Comparison of ENCODE assay signal across 25 cellular contexts in the genomic region with DNA sequence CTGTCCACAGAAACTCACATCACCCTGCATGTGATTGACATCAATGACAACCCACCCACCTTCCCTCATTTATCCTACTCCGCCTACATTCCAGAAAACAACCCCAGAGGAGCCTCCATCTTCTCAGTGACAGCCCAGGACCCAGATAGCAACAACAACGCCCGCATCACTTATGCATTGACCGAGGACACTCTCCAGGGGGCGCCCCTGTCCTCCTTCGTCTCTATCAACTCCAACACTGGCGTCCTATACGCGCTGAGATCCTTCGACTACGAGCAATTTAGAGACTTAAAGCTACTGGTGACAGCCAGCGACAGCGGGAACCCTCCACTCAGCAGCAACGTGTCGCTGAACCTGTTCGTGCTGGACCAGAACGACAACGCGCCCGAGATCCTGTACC. TPM values are rescaled to one million over a fixed set of nuclear protein-coding genes. Genes with fewer than 3 reads are reported as not detected.
DNase-seq lines count a peak whose midpoint lies in the region; ATAC-seq, FAIRE-seq and TF ChIP-seq lines count a peak whose summit lies in the region.
"Had no signal": no experiment of that assay in that cellular context is flagged by ENCODE, and none has a peak within 500 bp of the region (broad histone marks: within the 10 kb centered on the region; RNA-seq: fewer than 3 reads in every experiment).

No MANE protein-coding gene starts in this region.

- no peak overlapping the region for H4K8ac ChIP-seq in H1 (ENCODE audit: extremely low read depth, insufficient read depth, low read length)

- TF ChIP-seq CTCF in left ventricle myocardium inferior (IDR thresholded peaks at IDR 0.05; ENCODE audit: borderline replicate concordance) = peak; percentile 17
- peak; percentile 3 for TF ChIP-seq CTCF in HFF-Myc (IDR thresholded peaks at IDR 0.05; ENCODE audit: low read depth, low read length, missing control alignments)
- peak in 2 of 3 experiments; percentile 11 to 14; a peak in 2 of 4 replicates for TF ChIP-seq CTCF in H1 (IDR thresholded peaks at IDR 0.05; ENCODE audit: control extremely low read depth in 1 of 3, insufficient read depth in 1 of 3, low read depth in 1 of 3, low read length in 3 of 3)
- TF ChIP-seq CTCF in MM.1S (IDR thresholded peaks at IDR 0.05; ENCODE audit: low read length) = no peak
- TF ChIP-seq CTCF in natural killer cell (IDR thresholded peaks at IDR 0.05) = no peak

- TF ChIP-seq POLR2A in H1 (IDR thresholded peaks at IDR 0.05; ENCODE audit: control extremely low read depth in 1 of 2, low read depth in 2 of 2, low read length in 2 of 2) = no peak

- H3K79me1 ChIP-seq in H1 (ENCODE audit: low read depth, low read length) = no peaks in the 10 kb centered on the region

- POLR2A ChIA-PET in H1 (lab: Charles Lee; ENCODE audit: partially characterized antibody) = no interaction called here

- peaks cover 99% of the 10 kb centered on the region for H3K9me3 ChIP-seq in left ventricle myocardium inferior (replicated peaks)
- H3K9me3 ChIP-seq in H1 (ENCODE audit: insufficient read depth in 2 of 2, low read depth in 1 of 2, low read length in 1 of 2) = peaks cover 19 to 28% of the 10 kb centered on the region in 2 experiments; a peak in 3 of 4 replicates
- H3K9me3 ChIP-seq in HAP-1 = no peaks in the 10 kb centered on the region
- H3K9me3 ChIP-seq in MM.1S (replicated peaks; ENCODE audit: insufficient read depth, low read length) = no peaks in the 10 kb centered on the region

- no peak overlapping the region for H3K14ac ChIP-seq in H1 (ENCODE audit: insufficient read length)

- no peaks in the 10 kb centered on the region for H3F3A ChIP-seq in MM.1S (ENCODE audit: insufficient read depth, low read length)

- H2BK15ac ChIP-seq in H1 (ENCODE audit: low read length) = no peak overlapping the region

- H2AK5ac ChIP-seq in H1 (ENCODE audit: low read depth, low read length) = no peak overlapping the region

- no peak overlapping the region for H3K27ac Mint-ChIP-seq in natural killer cell
- H3K27ac Mint-ChIP-seq: B cell; CD4-positive, CD25-positive, alpha-beta regulatory T cell had no signal

- DNase-seq in left ventricle myocardium inferior (no peak), left ventricle myocardium superior (no peak), HFF-Myc (ENCODE audit: extremely low read depth, low read depth) (no peak), H1 (ENCODE audit: low read depth in 1 of 2, low spot score in 2 of 2) (no peak), HAP-1 (ENCODE audit: low spot score in 2 of 2) (no peak), MM.1S (no peak), natural killer cell (no peak)
- DNase-seq: CD4-positive, CD25-positive, alpha-beta regulatory T cell; COR-L47; DMS79; HCEC 1CT; Kasumi-1; MG63; NCI-H1048; NCI-H1417 treated with DMSO at 0.1 percent for 48 hours; NCI-H187 treated with DMSO at 0.1 percent for 48 hours; NCI-H2107; NCI-H446 treated with DMSO at 0.1 percent for 48 hours; NCI-H526 treated with DMSO at 0.1 percent for 48 hours; PC-3; SHP77 treated with DMSO at 0.1 percent for 48 hours had no signal

- no peaks in the 10 kb centered on the region for H3K4me1 Mint-ChIP-seq in natural killer cell

- H3K4me2 ChIP-seq in H1 (ENCODE audit: insufficient read depth in 1 of 2, low read depth in 2 of 2, low read length in 2 of 2) (no peak overlapping the region), MM.1S (ENCODE audit: low read depth, low read length) (no peak overlapping the region)
- H3K4me2 ChIP-seq: A549 had no signal

- TF ChIP-seq RAD21 in H1 (IDR thresholded peaks at IDR 0.05 in 1 of 2, conservative IDR thresholded peaks at IDR 0.05 in 1 of 2; ENCODE audit: low read depth in 2 of 2, low read length in 2 of 2) = no peak

- no peak overlapping the region for H2BK5ac ChIP-seq in H1 (ENCODE audit: low read depth, low read length)

- H3K4me3 ChIP-seq in left ventricle myocardium inferior (peak overlapping the region; percentile 65), HFF-Myc (replicated peaks; ENCODE audit: low read depth, low read length) (no peak overlapping the region), H1 (ENCODE audit: extremely low read depth in 1 of 4, insufficient read depth in 2 of 4, low read depth in 3 of 4, low read length in 4 of 4) (no peak overlapping the region), HAP-1 (no peak overlapping the region), MM.1S (ENCODE audit: low read length) (no peak overlapping the region)
- H3K4me3 ChIP-seq: A549, GM12878, MG63, SK-N-MC had no signal

- intact Hi-C loops in left ventricle myocardium inferior (cut with micrococcal nuclease) (no loop called here), left ventricle myocardium superior (cut with micrococcal nuclease) (no loop called here), natural killer cell (cut with micrococcal nuclease) (no loop called here)

- 86% methylated on average over 11 of the region's 20 CpGs; no CpG with 5 or more reads in 1 of the 2 experiments for WGBS in H1 (ENCODE audit: extremely low coverage in 1 of 2, insufficient coverage in 1 of 2, insufficient read length in 1 of 2, insufficient replicate concordance in 2 of 2, low coverage in 1 of 2, low lambda C conversion rate in 2 of 2, missing lambda C conversion rate in 1 of 2), 2 experiments

- H3K36me3 ChIP-seq in left ventricle myocardium inferior (peaks cover 18% of the 10 kb centered on the region), H1 (ENCODE audit: control insufficient read depth in 2 of 4, insufficient read depth in 4 of 4, low read length in 3 of 4) (no peaks in the 10 kb centered on the region; a peak in 2 of 8 replicates), HAP-1 (replicated peaks) (no peaks in the 10 kb centered on the region), MM.1S (replicated peaks; ENCODE audit: insufficient read depth, low read length) (no peaks in the 10 kb centered on the region)
- H3K36me3 ChIP-seq: MG63 had no signal

- no peak overlapping the region for H2BK20ac ChIP-seq in H1 (ENCODE audit: low read length)

- ATAC-seq in left ventricle myocardium superior (no peak), natural killer cell (no peak)
- ATAC-seq: A549, GM12878, PC-3 had no signal

- no peak overlapping the region for H4K5ac ChIP-seq in H1 (ENCODE audit: insufficient read length, low read depth, low read length)

- no peak overlapping the region for H2BK120ac ChIP-seq in H1 (replicated peaks; ENCODE audit: low read depth, low read length)

- H3K9me2 ChIP-seq in MM.1S (replicated peaks; ENCODE audit: insufficient read depth, low read length) = no peaks in the 10 kb centered on the region

- H3K27me3 Mint-ChIP-seq in natural killer cell (ENCODE audit: low read depth in 2 of 2) = peaks cover 50 to 86% of the 10 kb centered on the region in 2 donors

- CTCF ChIA-PET in H1 (lab: Charles Lee; ENCODE audit: partially characterized antibody) = interaction anchor here (1.3 to 4.8 kb wide), 10 partner anchors 10 to 153 kb away, joined by 4 to 21 read pairs (median 12); a partner anchor contains a TSS

- peaks cover 6 to 8% of the 10 kb centered on the region in 2 donors for H3K9me3 Mint-ChIP-seq in natural killer cell

- H4K20me1 ChIP-seq in H1 (replicated peaks in 1 of 2; ENCODE audit: control insufficient read depth in 1 of 2, insufficient read depth in 2 of 2, low read length in 2 of 2) (no peaks in the 10 kb centered on the region), MM.1S (ENCODE audit: insufficient read depth, low read length) (no peaks in the 10 kb centered on the region)

- TF ChIP-seq EP300 in H1 (IDR thresholded peaks at IDR 0.05; ENCODE audit: borderline replicate concordance in 1 of 2, low read depth in 2 of 2, low read length in 2 of 2) = no peak

- no peak overlapping the region for H3K4me3 Mint-ChIP-seq in natural killer cell
- H3K4me3 Mint-ChIP-seq: B cell; CD4-positive, CD25-positive, alpha-beta regulatory T cell had no signal

- H2AFZ ChIP-seq in H1 (ENCODE audit: low read length) = no peak overlapping the region
- H2AFZ ChIP-seq in MM.1S (ENCODE audit: low read length) = no peak overlapping the region

- no peak overlapping the region for H3K18ac ChIP-seq in H1 (ENCODE audit: extremely low read depth, low read length)

- H3K79me2 ChIP-seq in H1 (ENCODE audit: control insufficient read depth in 1 of 2, insufficient read depth in 2 of 2, low read length in 2 of 2) = no peaks in the 10 kb centered on the region
- no peaks in the 10 kb centered on the region for H3K79me2 ChIP-seq in MM.1S (ENCODE audit: low read length)

- H3K23ac ChIP-seq in H1 (ENCODE audit: insufficient read length) = no peak overlapping the region

- no peak overlapping the region for H3K56ac ChIP-seq in H1 (replicated peaks; ENCODE audit: insufficient read length, low read depth, low read length)

- no peak overlapping the region for H3K9ac ChIP-seq in H1 (replicated peaks in 1 of 4; ENCODE audit: extremely low read depth in 1 of 4, low read depth in 3 of 4, low read length in 3 of 4)
- no peak overlapping the region for H3K9ac ChIP-seq in MM.1S (ENCODE audit: low read length)

- H3K36me3 Mint-ChIP-seq in natural killer cell = peaks cover 34% of the 10 kb centered on the region

- H3K4me1 ChIP-seq in left ventricle myocardium inferior (peaks cover 33% of the 10 kb centered on the region), H1 (replicated peaks in 1 of 4; ENCODE audit: control insufficient read depth in 3 of 4, insufficient read depth in 4 of 4, low read length in 3 of 4) (peaks cover 0 to 4% (median under 1%) of the 10 kb centered on the region in 4 experiments; a peak in 1 of 7 replicates), HAP-1 (no peaks in the 10 kb centered on the region), MM.1S (ENCODE audit: low read length) (no peaks in the 10 kb centered on the region)
- H3K4me1 ChIP-seq: A549 had no signal

- H3K27ac ChIP-seq in left ventricle myocardium inferior (replicated peaks) = peak overlapping the region; percentile 17
- no peak overlapping the region for H3K27ac ChIP-seq in H1 (ENCODE audit: low read depth, low read length)
- H3K27ac ChIP-seq in MM.1S (ENCODE audit: low read length) = no peak overlapping the region
- H3K27ac ChIP-seq: A549, SK-N-MC had no signal

- H3K4ac ChIP-seq in H1 (replicated peaks; ENCODE audit: insufficient read length, low read depth, low read length) = no peak overlapping the region

- in situ Hi-C loops in HAP-1 (cut with MboI; ENCODE audit: low sequenced_read_pairs) = no loop called here

- no peaks in the 10 kb centered on the region for H3K27me3 ChIP-seq in left ventricle myocardium inferior (ENCODE audit: low read depth)
- H3K27me3 ChIP-seq in H1 (replicated peaks in 1 of 4; ENCODE audit: control insufficient read depth in 3 of 4, extremely low read depth in 1 of 4, insufficient read depth in 3 of 4, low read length in 3 of 4) = no peaks in the 10 kb centered on the region
- H3K27me3 ChIP-seq in HAP-1 (ENCODE audit: low read depth) = no peaks in the 10 kb centered on the region
- H3K27me3 ChIP-seq in MM.1S (replicated peaks; ENCODE audit: insufficient read depth, low read length) = no peaks in the 10 kb centered on the region; the same call in 1 of the 2 replicates
- H3K27me3 ChIP-seq: MG63 had no signal

- no peaks in the 10 kb centered on the region for H3K23me2 ChIP-seq in H1 (ENCODE audit: low read depth, low read length)

- no peak overlapping the region for H2BK12ac ChIP-seq in H1 (ENCODE audit: low read depth, low read length)

- FAIRE-seq in H1 (lab: Jason Lieb, UNC) = no peak
- FAIRE-seq: A549, GM12878 had no signal

- no peak overlapping the region for H4K91ac ChIP-seq in H1 (replicated peaks; ENCODE audit: insufficient read length, low read length)

RNA-seq across cellular contexts. Expression of a gene that starts 1.7 kb away (rescaled TPM):
- total RNA-seq in left ventricle myocardium inferior = 12.2 TPM
- total RNA-seq in left ventricle myocardium superior = 12.1 TPM
- 0.25 and 0.39 TPM in 2 replicates for total RNA-seq in H1 (2021; fragmentation: NEBNext Ultra II Directional; extraction: Animal tissue kit (Norgen Biotek cat#: 25700))
- polyA plus RNA-seq in H1 (2011; rRNA removed) = 0.15 and 0.30 TPM in 2 replicates
- 0.22 TPM for polyA plus RNA-seq in H1 (2011; cell fraction: cytosol; rRNA removed)
- polyA plus RNA-seq in H1 (2011; cell fraction: nucleus; rRNA removed) = 1.1 TPM
- 0.15 to 0.26 TPM (median 0.22 TPM) in 4 replicates for polyA plus RNA-seq in H1 (2012, experiment 1 of 2)
- 0.16 TPM for polyA plus RNA-seq in H1 (2012, experiment 2 of 2)
- polyA plus RNA-seq in H1 (2013, experiment 1 of 2) = 0.24 TPM
- polyA plus RNA-seq in H1 (2013, experiment 2 of 2) = 0.33 TPM
- polyA minus RNA-seq in H1 (2011; rRNA and poly(A)+ RNA removed) = 0.34 and 0.44 TPM in 2 replicates
- polyA minus RNA-seq in H1 (2011; cell fraction: cytosol; rRNA and poly(A)+ RNA removed) = 0.81 TPM
- 3.2 TPM for polyA minus RNA-seq in H1 (2011; cell fraction: nucleus; rRNA and poly(A)+ RNA removed)
- total RNA-seq in natural killer cell = not detected
- total RNA-seq: CD4-positive, CD25-positive, alpha-beta regulatory T cell; PC-3 had no signal
- polyA plus RNA-seq: A549; CD4-positive, CD25-positive, alpha-beta regulatory T cell had no signal

RNA-seq across cellular contexts. Expression of a gene that starts 4.6 kb away (rescaled TPM):
- 5.7 TPM for total RNA-seq in left ventricle myocardium inferior
- total RNA-seq in left ventricle myocardium superior = 7.1 TPM
- 2.8 and 3.9 TPM in 2 replicates for total RNA-seq in H1 (2021; fragmentation: NEBNext Ultra II Directional; extraction: Animal tissue kit (Norgen Biotek cat#: 25700))
- polyA plus RNA-seq in H1 (2011; rRNA removed) = 1.3 and 2.0 TPM in 2 replicates
- polyA plus RNA-seq in H1 (2011; cell fraction: cytosol; rRNA removed) = 1.1 TPM
- polyA plus RNA-seq in H1 (2011; cell fraction: nucleus; rRNA removed) = 7.0 TPM
- polyA plus RNA-seq in H1 (2012, experiment 1 of 2) = 1.1 to 1.6 TPM (median 1.4 TPM) in 4 replicates
- polyA plus RNA-seq in H1 (2012, experiment 2 of 2) = 0.25 TPM
- 2.6 TPM for polyA plus RNA-seq in H1 (2013, experiment 1 of 2)
- 2.0 TPM for polyA plus RNA-seq in H1 (2013, experiment 2 of 2)
- polyA minus RNA-seq in H1 (2011; rRNA and poly(A)+ RNA removed) = 10.1 TPM in 2 replicates
- polyA minus RNA-seq in H1 (2011; cell fraction: cytosol; rRNA and poly(A)+ RNA removed) = 4.6 TPM
- 35.8 TPM for polyA minus RNA-seq in H1 (2011; cell fraction: nucleus; rRNA and poly(A)+ RNA removed)
- under 1 TPM in 1 of 3 donors, not detected in 2; 0.10 TPM for total RNA-seq in natural killer cell
- total RNA-seq: CD4-positive, CD25-positive, alpha-beta regulatory T cell had no signal
- polyA plus RNA-seq: CD4-positive, CD25-positive, alpha-beta regulatory T cell had no signal

RNA-seq across cellular contexts. Expression of a gene that starts 6.8 kb away (rescaled TPM):
- total RNA-seq in left ventricle myocardium inferior (7.8 TPM), left ventricle myocardium superior (6.0 TPM), natural killer cell (not detected)
- total RNA-seq in H1 (2021; fragmentation: NEBNext Ultra II Directional; extraction: Animal tissue kit (Norgen Biotek cat#: 25700)) = 0.31 and 0.32 TPM in 2 replicates
- polyA plus RNA-seq in H1 (2011; rRNA removed) = 0.39 and 0.61 TPM in 2 replicates
- polyA plus RNA-seq in H1 (2011; cell fraction: cytosol; rRNA removed) = 0.30 TPM
- polyA plus RNA-seq in H1 (2011; cell fraction: nucleus; rRNA removed) = 1.2 TPM
- polyA plus RNA-seq in H1 (2012, experiment 1 of 2) = 0.12 to 0.29 TPM (median 0.23 TPM) in 4 replicates
- polyA plus RNA-seq in H1 (2012, experiment 2 of 2) = 0.04 TPM
- 0.34 TPM for polyA plus RNA-seq in H1 (2013, experiment 1 of 2)
- polyA plus RNA-seq in H1 (2013, experiment 2 of 2) = 0.33 TPM
- 0.80 and 0.91 TPM in 2 replicates for polyA minus RNA-seq in H1 (2011; rRNA and poly(A)+ RNA removed)
- polyA minus RNA-seq in H1 (2011; cell fraction: cytosol; rRNA and poly(A)+ RNA removed) = 0.59 TPM
- 2.1 TPM for polyA minus RNA-seq in H1 (2011; cell fraction: nucleus; rRNA and poly(A)+ RNA removed)
- total RNA-seq: CD4-positive, CD25-positive, alpha-beta regulatory T cell; PC-3 had no signal
- polyA plus RNA-seq: CD4-positive, CD25-positive, alpha-beta regulatory T cell had no signal

RNA-seq across cellular contexts. Expression of a gene that starts 9.5 kb away (rescaled TPM):
- total RNA-seq in left ventricle myocardium inferior = 7.3 TPM
- 8.4 TPM for total RNA-seq in left ventricle myocardium superior
- 1.9 and 2.5 TPM in 2 replicates for total RNA-seq in H1 (2021; fragmentation: NEBNext Ultra II Directional; extraction: Animal tissue kit (Norgen Biotek cat#: 25700))
- 1.4 and 1.7 TPM in 2 replicates for polyA plus RNA-seq in H1 (2011; rRNA removed)
- polyA plus RNA-seq in H1 (2011; cell fraction: cytosol; rRNA removed) = 0.63 TPM
- polyA plus RNA-seq in H1 (2011; cell fraction: nucleus; rRNA removed) = 8.3 TPM
- 0.38 to 0.76 TPM (median 0.42 TPM) in 4 replicates for polyA plus RNA-seq in H1 (2012, experiment 1 of 2)
- 0.10 TPM for polyA plus RNA-seq in H1 (2012, experiment 2 of 2)
- polyA plus RNA-seq in H1 (2013, experiment 1 of 2) = 0.91 TPM
- polyA plus RNA-seq in H1 (2013, experiment 2 of 2) = 0.63 TPM
- polyA minus RNA-seq in H1 (2011; rRNA and poly(A)+ RNA removed) = 14.3 TPM in 2 replicates
- polyA minus RNA-seq in H1 (2011; cell fraction: cytosol; rRNA and poly(A)+ RNA removed) = 3.2 TPM
- 32.0 TPM for polyA minus RNA-seq in H1 (2011; cell fraction: nucleus; rRNA and poly(A)+ RNA removed)
- under 1 TPM in 2 of 3 donors, not detected in 1; 0.24 to 0.30 TPM for total RNA-seq in natural killer cell
- total RNA-seq: CD4-positive, CD25-positive, alpha-beta regulatory T cell had no signal
- polyA plus RNA-seq: CD4-positive, CD25-positive, alpha-beta regulatory T cell had no signal

RNA-seq across cellular contexts. Expression of a gene that starts 14.5 kb away (rescaled TPM):
- total RNA-seq in left ventricle myocardium inferior (8.8 TPM), left ventricle myocardium superior (8.7 TPM), natural killer cell (1 to 10 TPM in 1 of 3 donors, under 1 TPM in 2; 0.36 to 1.5 (median 0.49) TPM)
- total RNA-seq in H1 (2021; fragmentation: NEBNext Ultra II Directional; extraction: Animal tissue kit (Norgen Biotek cat#: 25700)) = 2.8 and 2.9 TPM in 2 replicates
- polyA plus RNA-seq in H1 (2011; rRNA removed) = 1.9 TPM in 2 replicates
- polyA plus RNA-seq in H1 (2011; cell fraction: cytosol; rRNA removed) = 1.6 TPM
- polyA plus RNA-seq in H1 (2011; cell fraction: nucleus; rRNA removed) = 10.1 TPM
- 1.2 to 1.8 TPM (median 1.5 TPM) in 4 replicates for polyA plus RNA-seq in H1 (2012, experiment 1 of 2)
- polyA plus RNA-seq in H1 (2012, experiment 2 of 2) = 0.45 TPM
- 2.7 TPM for polyA plus RNA-seq in H1 (2013, experiment 1 of 2)
- 2.1 TPM for polyA plus RNA-seq in H1 (2013, experiment 2 of 2)
- 8.4 and 13.9 TPM in 2 replicates for polyA minus RNA-seq in H1 (2011; rRNA and poly(A)+ RNA removed)
- 2.4 TPM for polyA minus RNA-seq in H1 (2011; cell fraction: cytosol; rRNA and poly(A)+ RNA removed)
- polyA minus RNA-seq in H1 (2011; cell fraction: nucleus; rRNA and poly(A)+ RNA removed) = 41.5 TPM

Comparison
In these comparisons a context has a peak if more than half of its experiments do, and no peak if none do; other contexts are left out.
1. CTCF ChIP-seq: peak in left ventricle myocardium inferior (single experiment), HFF-Myc (single experiment) and H1 (2 of 3); none in MM.1S (single experiment) and natural killer cell (single experiment).